Comparison of ENCODE assay signal across 16 cellular contexts in the genomic region with DNA sequence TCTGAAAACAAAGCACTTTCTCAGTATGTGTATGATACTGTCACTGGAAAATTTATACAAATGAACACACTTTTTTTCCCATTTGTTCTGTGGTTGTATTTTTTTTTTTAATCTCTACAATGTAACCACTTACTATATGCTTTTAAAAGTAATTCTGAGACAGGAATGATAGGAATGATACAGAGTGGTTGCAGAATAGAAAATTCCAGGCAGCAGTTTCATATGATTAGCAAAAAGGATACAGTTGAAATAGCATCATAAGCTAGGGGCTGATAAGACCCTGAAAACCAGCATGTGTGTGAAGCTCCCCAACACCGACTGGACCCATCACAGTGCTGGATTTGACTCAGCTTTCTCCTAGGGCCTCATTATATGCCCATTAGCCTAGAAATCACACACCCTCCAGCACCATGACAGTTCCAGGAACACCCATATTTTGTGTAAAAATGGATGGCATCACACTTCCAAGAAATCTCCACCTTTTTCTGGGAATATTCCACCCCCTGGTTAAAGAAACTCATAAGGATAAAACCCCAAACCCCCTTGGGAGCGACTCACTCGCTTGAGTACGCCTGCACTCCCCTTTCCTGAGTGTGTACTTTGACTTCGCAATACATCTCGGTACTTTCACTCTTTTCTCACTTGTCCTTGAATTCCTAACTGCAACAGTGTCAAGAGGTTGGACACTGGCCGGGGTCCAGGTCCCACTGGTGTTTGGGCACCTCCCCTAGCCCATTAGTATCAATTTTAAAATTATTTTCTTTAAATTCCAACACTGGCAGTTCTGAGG.
"Had no signal": no experiment of that assay in that cellular context is flagged by ENCODE, and none has a peak within 500 bp of the region (broad histone marks: within the 10 kb centered on the region; RNA-seq: fewer than 3 reads in every experiment).

No MANE protein-coding gene starts in this region.

- H3K4me3 ChIP-seq: dorsolateral prefrontal cortex, right atrium auricular region, smooth muscle cell had no signal

- DNase-seq: activated CD4-positive, alpha-beta T cell treated with anti-CD3 and anti-CD28 coated beads for 4 hours; activated CD8-positive, alpha-beta memory T cell treated with anti-CD3 and anti-CD28 coated beads, Interleukin-2, amount 50 U/mL, for 4 hours; activated CD8-positive, alpha-beta T cell treated with anti-CD3 and anti-CD28 coated beads for 36 hours; activated naive CD8-positive, alpha-beta T cell treated with anti-CD3 and anti-CD28 coated beads, Interleukin-2, amount 10 ng/mL, durations not matched to agents 7 days and 5 days; aorta; dorsolateral prefrontal cortex; hippocampal formation; left ventricle myocardium superior; mesendoderm; nucleus accumbens; stimulated activated naive CD8-positive, alpha-beta T cell treated with anti-CD3 and anti-CD28 coated beads, Interleukin-15, Interleukin-2, amounts not matched to agents 100 U/mL and 50 U/mL, for 24 hours; T-helper 2 cell had no signal

- ATAC-seq: activated CD8-positive, alpha-beta T cell treated with anti-CD3 and anti-CD28 coated beads for 36 hours; left ventricle myocardium superior; natural killer cell treated with Interleukin-12 subunit alpha and Interleukin-12 subunit beta and Interleukin-15 and Interleukin-18, amount 100 ng/mL, for 72 hours; stimulated activated naive CD8-positive, alpha-beta T cell treated with anti-CD3 and anti-CD28 coated beads, Interleukin-15, Interleukin-2, amounts not matched to agents 100 U/mL and 50 U/mL, for 24 hours; WTC11 had no signal
